In genomic region chr17:82872591-82873520, GRCh38 we compare ENCODE assay signal across 25 cellular contexts. TPM values are rescaled to one million over a fixed set of nuclear protein-coding genes. Genes with fewer than 3 reads are reported as not detected.
DNase-seq lines count a peak whose midpoint lies in the region; ATAC-seq, FAIRE-seq and TF ChIP-seq lines count a peak whose summit lies in the region.
"Had no signal": no experiment of that assay in that cellular context is flagged by ENCODE, and none has a peak within 500 bp of the region (broad histone marks: within the 10 kb centered on the region; RNA-seq: fewer than 3 reads in every experiment).

No MANE protein-coding gene starts in this region.

- no peaks in the 10 kb centered on the region for H3K9me3 ChIP-seq in DND-41 (ENCODE audit: insufficient read depth, low read length, severe bottlenecking)
- no peaks in the 10 kb centered on the region for H3K9me3 ChIP-seq in GM12878 (replicated peaks; ENCODE audit: control insufficient read depth, insufficient read depth, low read length)
- H3K9me3 ChIP-seq: gastroesophageal sphincter, HAP-1 had no signal

- no peak for TF ChIP-seq EP300 in GM12878 (IDR thresholded peaks at IDR 0.05; ENCODE audit: borderline replicate concordance in 1 of 2, control insufficient read depth in 1 of 2, low read depth in 2 of 2, low read length in 2 of 2)

- H3K4me1 Mint-ChIP-seq in natural killer cell = peaks cover 0 to 16% of the 10 kb centered on the region in 2 donors

- in situ Hi-C loops in GM12878 (cut with MboI) = no loop called here

- no peak overlapping the region for H2AFZ ChIP-seq in DND-41 (ENCODE audit: low read depth, low read length)
- H2AFZ ChIP-seq in GM12878 (ENCODE audit: control insufficient read depth, low read depth, low read length) = no peak overlapping the region

- H3K9me3 Mint-ChIP-seq in natural killer cell = no peaks in the 10 kb centered on the region
- H3K9me3 Mint-ChIP-seq: activated naive CD4-positive, alpha-beta T cell treated with anti-CD3 and anti-CD28 coated beads, Interleukin-2, amount 50 U/mL, for 72 hours; activated T-helper 1 cell treated with anti-CD3 and anti-CD28 coated beads, Interleukin-12 subunit alpha, Interleukin-12 subunit beta, Interleukin-2, Interleukin-4 antibody, amounts not matched to agents 30 ng/mL and 10 ng/mL and 1 ng/mL, durations not matched to agents 14 hours and 24 hours and 36 hours; nephron had no signal

- CTCF ChIA-PET in GM12878 (lab: Yijun Ruan, JAX) = interaction anchor here (0.7 to 3.1 kb wide), 4 partner anchors 12 to 314 kb away, joined by 3 to 13 read pairs (median 7); no protein-coding TSS in a partner anchor

- H3K9ac ChIP-seq in DND-41 (ENCODE audit: low read depth, low read length) (no peak overlapping the region), GM12878 (ENCODE audit: control insufficient read depth, insufficient read depth, low read length) (no peak overlapping the region)

- peak; percentile 49 for FAIRE-seq in GM12878 (lab: Jason Lieb, UNC)
- FAIRE-seq in H54 (lab: Jason Lieb, UNC) = no peak
- FAIRE-seq: astrocyte, TTC549 had no signal

- TF ChIP-seq POLR2A in GM12878 (IDR thresholded peaks at IDR 0.05; ENCODE audit: low read depth, low read length) (no peak), H54 (IDR thresholded peaks at IDR 0.05; ENCODE audit: low read depth, low read length) (no peak)

- H3K27ac Mint-ChIP-seq in natural killer cell = no peak overlapping the region
- H3K27ac Mint-ChIP-seq: activated T-helper 1 cell treated with anti-CD3 and anti-CD28 coated beads, Interleukin-12 subunit alpha, Interleukin-12 subunit beta, Interleukin-2, Interleukin-4 antibody, amounts not matched to agents 30 ng/mL and 10 ng/mL and 1 ng/mL, durations not matched to agents 14 hours and 24 hours and 36 hours had no signal

- DNase-seq in DND-41 (no peak), GM20000 (ENCODE audit: low spot score) (peak; percentile 78), GM12878 (ENCODE audit: low read depth, low spot score) (no peak), posterior vena cava (ENCODE audit: low spot score) (peak; percentile 62), natural killer cell (no peak), H54 (ENCODE audit: insufficient read length, low spot score) (no peak)
- DNase-seq: activated CD4-positive, alpha-beta T cell treated with anti-CD3 and anti-CD28 coated beads for 4 hours; Calu3; cerebellar nuclear complex; kidney glomerular epithelial cell; mesendoderm; NCI-H1417; NCI-H526; stimulated activated CD4-positive, alpha-beta T cell treated with anti-CD3 and anti-CD28 coated beads, Interleukin-2, amount 100 ng/mL, for 48 hours; SW 1271 had no signal

- no peaks in the 10 kb centered on the region for H3K27me3 Mint-ChIP-seq in natural killer cell (ENCODE audit: low read depth in 2 of 2)

- TF ChIP-seq CTCF in DND-41 (IDR thresholded peaks at IDR 0.05; ENCODE audit: borderline replicate concordance, extremely low read depth, low read length, poor library complexity, severe bottlenecking) (no peak), GM20000 (IDR thresholded peaks at IDR 0.05; ENCODE audit: extremely low read depth, missing control alignments) (no peak), GM12878 (IDR thresholded peaks at IDR 0.05 in 2 of 3, conservative IDR thresholded peaks at IDR 0.05 in 1 of 3; ENCODE audit: control insufficient read depth in 2 of 3, extremely low read depth in 1 of 3, insufficient read depth in 1 of 3, low read depth in 3 of 3, low read length in 3 of 3) (no peak), natural killer cell (IDR thresholded peaks at IDR 0.05) (no peak)

- no peak for TF ChIP-seq RAD21 in GM12878 (IDR thresholded peaks at IDR 0.05; ENCODE audit: insufficient read depth, low read depth, low read length)

- H3K27ac ChIP-seq in DND-41 (ENCODE audit: low read length) (peak overlapping the region; percentile 55; the same call in 1 of the 2 replicates), GM12878 (ENCODE audit: control insufficient read depth, insufficient read depth) (peak overlapping the region; percentile 91)
- H3K27ac ChIP-seq: gastroesophageal sphincter had no signal

- POLR2A ChIA-PET in GM12878 (lab: Charles Lee) = interaction anchor here (0.7 to 1.2 kb wide), 2 partner anchors 9 to 12 kb away, joined by 3 to 6 read pairs; no protein-coding TSS in a partner anchor

- ATAC-seq in DND-41 (ENCODE audit: insufficient read depth, low read depth) (no peak), GM12878 (no peak), natural killer cell (no peak), HG03520 (IDR thresholded peaks at IDR 0.05; ENCODE audit: unreplicated experiment) (no peak)
- ATAC-seq: activated naive CD4-positive, alpha-beta T cell treated with anti-CD3 and anti-CD28 coated beads, Interleukin-2, amount 50 U/mL, for 72 hours; gastroesophageal sphincter had no signal

- H3K4me2 ChIP-seq in DND-41 (ENCODE audit: insufficient read depth, low read length) = no peak overlapping the region
- H3K4me2 ChIP-seq in GM12878 (ENCODE audit: control insufficient read depth, insufficient read depth) = peak overlapping the region; percentile 88; the same call in 1 of the 2 replicates

- H3K79me2 ChIP-seq in DND-41 (ENCODE audit: insufficient read depth, low read length) (peaks cover 100% of the 10 kb centered on the region), GM12878 (ENCODE audit: control insufficient read depth, insufficient read depth, low read length) (peaks cover 47% of the 10 kb centered on the region)

- H3K36me3 ChIP-seq in DND-41 (ENCODE audit: insufficient read depth, low read length) = peaks cover 87% of the 10 kb centered on the region
- peaks cover 14 to 24% of the 10 kb centered on the region in 2 experiments; a peak in 3 of 4 replicates for H3K36me3 ChIP-seq in GM12878 (ENCODE audit: control insufficient read depth in 2 of 2, insufficient read depth in 2 of 2, low read length in 1 of 2)

- H4K20me1 ChIP-seq in DND-41 (ENCODE audit: insufficient read depth, low read length) (peaks cover 29% of the 10 kb centered on the region), GM12878 (ENCODE audit: control insufficient read depth, insufficient read depth) (no peaks in the 10 kb centered on the region)

- H3K4me3 ChIP-seq in DND-41 (ENCODE audit: low read depth in 1 of 2, low read length in 2 of 2) (no peak overlapping the region), GM12878 (no peak overlapping the region)
- H3K4me3 ChIP-seq: gastroesophageal sphincter, HAP-1, skin epidermis had no signal

- H3K4me3 Mint-ChIP-seq in natural killer cell = no peak overlapping the region
- H3K4me3 Mint-ChIP-seq: activated T-helper 1 cell treated with anti-CD3 and anti-CD28 coated beads, Interleukin-12 subunit alpha, Interleukin-12 subunit beta, Interleukin-2, Interleukin-4 antibody, amounts not matched to agents 30 ng/mL and 10 ng/mL and 1 ng/mL, durations not matched to agents 14 hours and 24 hours and 36 hours; nephron had no signal

- no TSS peak for BruUV-seq in GM12878 (replicated peaks; lab: Mats Ljungman, UMichigan)

- RAD21 ChIA-PET in GM12878 (lab: Charles Lee; ENCODE audit: unreplicated experiment) = no interaction called here

- intact Hi-C loops in GM12878 (cut with micrococcal nuclease; ENCODE audit: unreplicated experiment) = no loop called here
- intact Hi-C loops in posterior vena cava (cut with DNase I) = no loop called here
- intact Hi-C loops in natural killer cell (cut with micrococcal nuclease) = no loop called here

- H3K27me3 ChIP-seq in DND-41 (ENCODE audit: insufficient read depth, low read length, poor library complexity) = no peaks in the 10 kb centered on the region
- no peaks in the 10 kb centered on the region for H3K27me3 ChIP-seq in GM12878 (replicated peaks in 1 of 2; ENCODE audit: control insufficient read depth in 2 of 2, insufficient read depth in 2 of 2, low read length in 1 of 2)
- H3K27me3 ChIP-seq: gastroesophageal sphincter had no signal

- WGBS in GM12878 (ENCODE audit: insufficient coverage, insufficient replicate concordance, low lambda C conversion rate, missing lambda C conversion rate) = 89% methylated on average over 33 of the region's 33 CpGs

- H3K4me1 ChIP-seq in DND-41 (ENCODE audit: insufficient read depth, low read length) (peaks cover 52% of the 10 kb centered on the region), GM12878 (ENCODE audit: control insufficient read depth, insufficient read depth, low read length) (peaks cover 51% of the 10 kb centered on the region)
- H3K4me1 ChIP-seq: HAP-1 had no signal

- SMC1A ChIA-PET in GM12878 (lab: Charles Lee; ENCODE audit: uncharacterized antibody, unreplicated experiment) = interaction anchor here (1.4 to 1.6 kb wide), 2 partner anchors 9 to 42 kb away, joined by 3 to 10 read pairs; no protein-coding TSS in a partner anchor

- H3K36me3 Mint-ChIP-seq in natural killer cell = no peaks in the 10 kb centered on the region

TF ChIP-seq in GM12878, 131 proteins besides CTCF, POLR2A, EP300 and RAD21 (continues in another document):
- no peak for TF ChIP-seq ATF2 (IDR thresholded peaks at IDR 0.05; ENCODE audit: low read length)

RNA-seq across cellular contexts. Expression of gene ZNF750, which starts 33.0 kb away (rescaled TPM):
- not detected in 2 replicates for total RNA-seq in GM12878 (2013; cell fraction: nucleolus; rRNA removed)
- total RNA-seq in GM12878 (2014; rRNA removed) (not detected in 2 replicates), GM12878 (2014; rRNA removed; fragmentation: Illumina TruSeq; extraction: Trizol) (not detected in 2 replicates), GM12878 (2021) (not detected in 2 replicates), posterior vena cava (not detected), natural killer cell (not detected)
- 0.08 TPM for polyA plus RNA-seq in GM12878 (2011; ENCODE audit: low read depth)
- polyA plus RNA-seq in GM12878 (2011; rRNA removed) (not detected in 2 replicates), GM12878 (2014; fragmentation: Illumina TruSeq; extraction: Trizol) (not detected in 2 replicates), GM12878 (2014; fragmentation: Nextera tagmentation; extraction: Ambion mirVana) (not detected), GM12878 (2014; rRNA removed) (not detected in 2 replicates), GM12878 (2016; fragmentation: Nextera tagmentation; extraction: Ambion mirVana) (under 1 TPM in 1 of 2 experiments, not detected in 1; 0.06 TPM)
- polyA plus RNA-seq in GM12878 (2011; cell fraction: cytosol; rRNA removed) = not detected in 2 replicates
- polyA plus RNA-seq in GM12878 (2011; cell fraction: nucleus; rRNA removed) = not detected in 2 replicates
- polyA plus RNA-seq in GM12878 (2012) = 0.03 and 0.11 TPM in 2 replicates
- not detected in 2 replicates for polyA minus RNA-seq in GM12878 (2011; rRNA and poly(A)+ RNA removed)
- polyA minus RNA-seq in GM12878 (2011; cell fraction: cytosol; rRNA and poly(A)+ RNA removed) = not detected in 2 replicates
- not detected in 2 replicates for polyA minus RNA-seq in GM12878 (2011; cell fraction: nucleus; rRNA and poly(A)+ RNA removed)
- total RNA-seq: activated naive CD4-positive, alpha-beta T cell treated with anti-CD3 and anti-CD28 coated beads, Interleukin-2, amount 50 U/mL, for 72 hours; activated T-helper 1 cell treated with anti-CD3 and anti-CD28 coated beads, Interleukin-12 subunit alpha, Interleukin-12 subunit beta, Interleukin-2, Interleukin-4 antibody, amounts not matched to agents 30 ng/mL and 10 ng/mL and 1 ng/mL, durations not matched to agents 14 hours and 24 hours and 36 hours; Calu3; LHCN-M2 had no signal

Comparison
In these comparisons a context has a peak if more than half of its experiments do, and no peak if none do; other contexts are left out.
1. DNase-seq: peak in GM20000 (single experiment) and posterior vena cava (single experiment); none in DND-41 (single experiment), GM12878 (single experiment), natural killer cell (single experiment) and H54 (single experiment).